21 cellular contexts compared by ENCODE assay signal in the genomic region with DNA sequence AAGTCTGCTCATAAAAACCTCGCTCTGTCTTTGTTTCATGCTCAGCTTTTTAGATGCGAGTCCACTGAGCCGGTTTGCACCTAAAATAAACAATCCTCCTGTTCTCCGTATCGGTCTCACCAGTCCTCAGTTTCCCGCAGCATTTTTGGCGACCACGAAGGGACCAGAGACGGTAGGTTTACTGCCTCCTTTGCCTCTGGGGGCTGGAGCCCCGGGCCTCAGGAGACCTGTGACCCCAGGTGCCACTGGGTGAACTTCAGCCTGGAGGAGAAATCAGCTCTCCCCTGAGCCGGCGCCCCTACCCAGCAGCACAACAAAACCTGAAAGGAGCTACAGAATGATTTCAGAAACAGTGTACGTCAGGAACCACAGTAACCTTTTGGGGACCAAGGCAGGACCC. TPM values are rescaled to one million over a fixed set of nuclear protein-coding genes. Genes with fewer than 3 reads are reported as not detected.
"Had no signal": no experiment of that assay in that cellular context is flagged by ENCODE, and none has a peak within 500 bp of the region (broad histone marks: within the 10 kb centered on the region; RNA-seq: fewer than 3 reads in every experiment).

No MANE protein-coding gene starts in this region.

- H3K27ac ChIP-seq: gastrocnemius medialis, prostate gland, right atrium auricular region, upper lobe of right lung had no signal

- H3K9me3 Mint-ChIP-seq: activated B cell treated with CpG ODN at 0.5 μM for 24 hours; activated CD4-positive, alpha-beta memory T cell treated with anti-CD3 and anti-CD28 coated beads for 36 hours; activated naive CD4-positive, alpha-beta T cell treated with anti-CD3 and anti-CD28 coated beads, Interleukin-2, amount 50 U/mL, for 24 hours; activated T-helper 17 cell treated with anti-CD3 and anti-CD28 coated beads, Interleukin-2, amount 50 U/mL, for 72 hours; dendritic cell treated with granulocyte-macrophage colony-stimulating factor and Interleukin-4, amounts not matched to agents 40 ng/mL and 50 ng/mL, for 4 days; naive thymus-derived CD4-positive, alpha-beta T cell had no signal

- H3K4me3 ChIP-seq: gastrocnemius medialis, left ventricle myocardium inferior, prostate gland, right atrium auricular region, testis, upper lobe of right lung had no signal

- H3K4me1 Mint-ChIP-seq: activated T-helper 17 cell treated with anti-CD3 and anti-CD28 coated beads, Interleukin-2, amount 50 U/mL, for 72 hours had no signal

- H3K36me3 Mint-ChIP-seq: activated CD4-positive, alpha-beta memory T cell treated with anti-CD3 and anti-CD28 coated beads for 36 hours; activated CD8-positive, alpha-beta memory T cell treated with anti-CD3 and anti-CD28 coated beads, Interleukin-2, amount 10 ng/mL, durations not matched to agents 7 days and 5 days; activated naive CD4-positive, alpha-beta T cell treated with anti-CD3 and anti-CD28 coated beads, Interleukin-2, amount 50 U/mL, for 24 hours; naive thymus-derived CD4-positive, alpha-beta T cell had no signal

- H3K4me1 ChIP-seq: gastrocnemius medialis, prostate gland had no signal

- ATAC-seq: activated CD8-positive, alpha-beta memory T cell treated with anti-CD3 and anti-CD28 coated beads, Interleukin-2, amount 10 ng/mL, durations not matched to agents 7 days and 5 days; activated T-helper 17 cell treated with anti-CD3 and anti-CD28 coated beads, Interleukin-2, amount 50 U/mL, for 72 hours; esophagus mucosa; gastrocnemius medialis had no signal

- H3K4me3 Mint-ChIP-seq: activated B cell treated with CpG ODN at 0.5 μM for 24 hours; activated CD4-positive, alpha-beta memory T cell treated with anti-CD3 and anti-CD28 coated beads for 36 hours; activated CD8-positive, alpha-beta memory T cell treated with anti-CD3 and anti-CD28 coated beads, Interleukin-2, amount 10 ng/mL, durations not matched to agents 7 days and 5 days; activated naive CD4-positive, alpha-beta T cell treated with anti-CD3 and anti-CD28 coated beads, Interleukin-2, amount 50 U/mL, for 24 hours; activated T-helper 17 cell treated with anti-CD3 and anti-CD28 coated beads, Interleukin-2, amount 50 U/mL, for 72 hours; naive thymus-derived CD4-positive, alpha-beta T cell had no signal

- H3K9me3 ChIP-seq: gastrocnemius medialis, left ventricle myocardium inferior, prostate gland, right atrium auricular region, testis, upper lobe of right lung had no signal

- DNase-seq: activated B cell treated with CpG ODN at 0.5 μM for 24 hours; activated CD4-positive, alpha-beta memory T cell treated with anti-CD3 and anti-CD28 coated beads for 36 hours; activated CD4-positive, alpha-beta T cell treated with anti-CD3 and anti-CD28 coated beads for 4 hours; activated CD8-positive, alpha-beta memory T cell treated with anti-CD3 and anti-CD28 coated beads, Interleukin-2, amount 10 ng/mL, durations not matched to agents 7 days and 5 days; activated T-cell treated with anti-CD3 and anti-CD28 coated beads, Interleukin-2, amount 50 U/mL, for 1 hour; effector CD8-positive, alpha-beta T cell; gastrocnemius medialis; kidney glomerular epithelial cell; left ventricle myocardium inferior; naive thymus-derived CD4-positive, alpha-beta T cell; occipital lobe; stimulated activated CD4-positive, alpha-beta T cell treated with anti-CD3 and anti-CD28 coated beads, Interleukin-15, amount 100 ng/mL, for 24 hours; stimulated activated CD4-positive, alpha-beta T cell treated with anti-CD3 and anti-CD28 coated beads, Interleukin-4, amount 100 ng/mL, for 1 hour; testis; upper lobe of right lung had no signal

- H3K36me3 ChIP-seq: gastrocnemius medialis, left ventricle myocardium inferior, prostate gland, right atrium auricular region, upper lobe of right lung had no signal

- H3K27me3 ChIP-seq: right atrium auricular region, testis, upper lobe of right lung had no signal

- H3K27ac Mint-ChIP-seq: activated B cell treated with CpG ODN at 0.5 μM for 24 hours; activated CD4-positive, alpha-beta memory T cell treated with anti-CD3 and anti-CD28 coated beads for 36 hours; activated CD8-positive, alpha-beta memory T cell treated with anti-CD3 and anti-CD28 coated beads, Interleukin-2, amount 10 ng/mL, durations not matched to agents 7 days and 5 days; activated T-helper 17 cell treated with anti-CD3 and anti-CD28 coated beads, Interleukin-2, amount 50 U/mL, for 72 hours had no signal

RNA-seq across cellular contexts. Expression of a gene that starts 8.1 kb away (rescaled TPM):
- total RNA-seq: activated B cell treated with CpG ODN at 0.5 μM for 24 hours; activated CD4-positive, alpha-beta memory T cell treated with anti-CD3 and anti-CD28 coated beads for 36 hours; activated CD8-positive, alpha-beta memory T cell treated with anti-CD3 and anti-CD28 coated beads, Interleukin-2, amount 10 ng/mL, durations not matched to agents 7 days and 5 days; activated T-helper 17 cell treated with anti-CD3 and anti-CD28 coated beads, Interleukin-2, amount 50 U/mL, for 72 hours; esophagus mucosa had no signal
- polyA plus RNA-seq: naive thymus-derived CD4-positive, alpha-beta T cell had no signal

RNA-seq across cellular contexts. Expression of a gene that starts 56.2 kb away (rescaled TPM):
- total RNA-seq: esophagus mucosa, left ventricle myocardium inferior, occipital lobe had no signal
- polyA plus RNA-seq: naive thymus-derived CD4-positive, alpha-beta T cell had no signal
